Comparison of ENCODE assay signal across 11 cellular contexts in genomic region chr5:136374003-136374402, GRCh38. TPM values are rescaled to one million over a fixed set of nuclear protein-coding genes. Genes with fewer than 3 reads are reported as not detected.
DNase-seq lines count a peak whose midpoint lies in the region; ATAC-seq, FAIRE-seq and TF ChIP-seq lines count a peak whose summit lies in the region.
"Had no signal": no experiment of that assay in that cellular context is flagged by ENCODE, and none has a peak within 500 bp of the region (broad histone marks: within the 10 kb centered on the region; RNA-seq: fewer than 3 reads in every experiment).

No MANE protein-coding gene starts in this region.

- intact Hi-C loops in testis (cut with DNase I; ENCODE audit: low total_unique reads): no loop called here

- H3K9me3 ChIP-seq in endodermal cell (ENCODE audit: control insufficient read depth, low read length): no peaks in the 10 kb centered on the region
- H3K9me3 ChIP-seq in testis: no peaks in the 10 kb centered on the region

- H3K4me1 Mint-ChIP-seq in endodermal cell: no peaks in the 10 kb centered on the region
- H3K4me1 Mint-ChIP-seq: CD4-positive, CD25-positive, alpha-beta regulatory T cell had no signal

- H3K36me3 ChIP-seq in endodermal cell (ENCODE audit: control insufficient read depth, insufficient read depth, low read length) (no peaks in the 10 kb centered on the region), testis (ENCODE audit: low read depth, missing control alignments) (no peaks in the 10 kb centered on the region)

- no peaks in the 10 kb centered on the region for H3K9me3 Mint-ChIP-seq in endodermal cell

- no peak overlapping the region for H3K4me3 ChIP-seq in endodermal cell (ENCODE audit: low read length)
- H3K4me3 ChIP-seq in testis: no peak overlapping the region

- DNase-seq in SIG-M5 treated with dmso at 0.1 percent for 504 hours (lab: John Stamatoyannopoulos, UW; ENCODE audit: unreplicated experiment): peak; percentile 8
- DNase-seq in SIG-M5 (lab: John Stamatoyannopoulos, UW): no peak
- DNase-seq in NCI-H524 treated with DMSO at 0.1 percent for 48 hours (lab: John Stamatoyannopoulos, UW): peak; percentile 76
- peak; percentile 60 for DNase-seq in endodermal cell
- peak; percentile 40 for DNase-seq in testis
- no peak for DNase-seq in H54 (ENCODE audit: insufficient read length, low spot score)
- DNase-seq: CD4-positive, CD25-positive, alpha-beta regulatory T cell had no signal

- TF ChIP-seq CTCF in endodermal cell (conservative IDR thresholded peaks at IDR 0.05): peak; percentile 71
- peak in 1 of 3 experiments; percentile 11 for TF ChIP-seq CTCF in testis (IDR thresholded peaks at IDR 0.05)

- H3K9ac ChIP-seq in endodermal cell (ENCODE audit: extremely low read depth, low read length, poor library complexity, severe bottlenecking): no peak overlapping the region

- H3K27ac ChIP-seq in endodermal cell (ENCODE audit: low read depth, low read length) (no peak overlapping the region), testis (no peak overlapping the region)

- H3K27me3 ChIP-seq in endodermal cell (ENCODE audit: control insufficient read depth, insufficient read depth, low read length, poor library complexity, severe bottlenecking) (no peaks in the 10 kb centered on the region), testis (no peaks in the 10 kb centered on the region)

- no peaks in the 10 kb centered on the region for H3K27me3 Mint-ChIP-seq in endodermal cell (ENCODE audit: insufficient read depth)
- H3K27me3 Mint-ChIP-seq: CD4-positive, CD25-positive, alpha-beta regulatory T cell had no signal

- no peak overlapping the region for H3K27ac Mint-ChIP-seq in endodermal cell
- H3K27ac Mint-ChIP-seq: CD4-positive, CD25-positive, alpha-beta regulatory T cell had no signal

- FAIRE-seq in H54 (lab: Jason Lieb, UNC): no peak

- ATAC-seq in HG03097 (IDR thresholded peaks at IDR 0.05; ENCODE audit: low FRiP score, unreplicated experiment) (no peak), HG02678 (IDR thresholded peaks at IDR 0.05; ENCODE audit: unreplicated experiment) (no peak)

- TF ChIP-seq POLR2A in testis (IDR thresholded peaks at IDR 0.05) (no peak), H54 (IDR thresholded peaks at IDR 0.05; ENCODE audit: low read depth, low read length) (no peak)

- WGBS in endodermal cell (ENCODE audit: insufficient coverage in 1 of 2, insufficient read length in 1 of 2), 2 experiments: 63 to 73% methylated on average over 5 of the region's 5 CpGs
- WGBS in testis, 2 donors: 33 to 43% methylated on average over 5 of the region's 5 CpGs

- H3K4me1 ChIP-seq in endodermal cell (ENCODE audit: control insufficient read depth, insufficient read depth, low read length) (no peaks in the 10 kb centered on the region), testis (no peaks in the 10 kb centered on the region)

- no peak overlapping the region for H3K4me3 Mint-ChIP-seq in endodermal cell
- H3K4me3 Mint-ChIP-seq: CD4-positive, CD25-positive, alpha-beta regulatory T cell had no signal

- no peaks in the 10 kb centered on the region for H3K36me3 Mint-ChIP-seq in endodermal cell (ENCODE audit: low read depth)
- H3K36me3 Mint-ChIP-seq: CD4-positive, CD25-positive, alpha-beta regulatory T cell had no signal

RNA-seq across cellular contexts. Expression of gene TRPC7, which starts 8.7 kb away (rescaled TPM):
- under 1 TPM in 1 of 2 donors, not detected in 1; 0.22 TPM for total RNA-seq in endodermal cell
- 0.14 TPM for polyA plus RNA-seq in endodermal cell (2013, experiment 1 of 2)
- not detected for polyA plus RNA-seq in endodermal cell (2013, experiment 2 of 2)
- 1 to 10 TPM; 1.2 to 2.8 TPM for total RNA-seq in testis
- 3.3 TPM for polyA plus RNA-seq in testis (ENCODE audit: insufficient read depth, low read depth, low replicate concordance)
- total RNA-seq: CD4-positive, CD25-positive, alpha-beta regulatory T cell; skeletal muscle tissue had no signal
- polyA plus RNA-seq: CD4-positive, CD25-positive, alpha-beta regulatory T cell; urinary bladder had no signal

Comparison
In these comparisons a context has a peak if more than half of its experiments do, and no peak if none do; other contexts are left out.
1. DNase-seq: peak in SIG-M5 treated with dmso at 0.1 percent for 504 hours (single experiment), NCI-H524 treated with DMSO at 0.1 percent for 48 hours (single experiment), endodermal cell (single experiment) and testis (single experiment); none in SIG-M5 (single experiment) and H54 (single experiment).